1 cellular context compared by ENCODE assay signal in genomic region chr7:150368884-150369739, GRCh38.
TF ChIP-seq lines count a peak whose summit lies in the region.

No MANE protein-coding gene starts in this region.

TF ChIP-seq in endothelial cell of umbilical vein, 7 proteins besides CTCF, POLR2A, EP300 and RAD21:
- TF ChIP-seq POLR2AphosphoS5 (IDR thresholded peaks at IDR 0.05; ENCODE audit: insufficient read depth, low read depth, low read length): no peak
- TF ChIP-seq EZH2 (IDR thresholded peaks at IDR 0.05; ENCODE audit: borderline replicate concordance, low read depth, low read length, severe bottlenecking): no peak
- no peak for TF ChIP-seq GATA2 (IDR thresholded peaks at IDR 0.05; ENCODE audit: insufficient read depth, insufficient read length, low read depth, low read length)
- no peak for TF ChIP-seq JUN (IDR thresholded peaks at IDR 0.05; ENCODE audit: borderline replicate concordance, insufficient read depth, insufficient read length, low read depth)
- TF ChIP-seq FOS (IDR thresholded peaks at IDR 0.05; ENCODE audit: borderline replicate concordance, insufficient read depth, low read length): no peak
- TF ChIP-seq MAX (IDR thresholded peaks at IDR 0.05; ENCODE audit: insufficient read depth, insufficient read length): peak; percentile 3
- peak; percentile 11 for TF ChIP-seq MYC (IDR thresholded peaks at IDR 0.05; ENCODE audit: low read depth, low read length)
